In genomic region chr15:74200394-74200793, GRCh38 we compare ENCODE assay signal across 1 cellular context.
A peak's percentile ranks its signal among the peaks of the same experiment; 100 is the strongest.
TF ChIP-seq lines count a peak whose summit lies in the region.

No MANE protein-coding gene starts in this region.

TF ChIP-seq in GM12878, 131 proteins besides CTCF, POLR2A, EP300 and RAD21:
- peak; percentile 33; the same call in 1 of the 2 replicates for TF ChIP-seq NFIC (IDR thresholded peaks at IDR 0.05; ENCODE audit: low read depth, low read length)
- 0 out of 4 replicates have a peak, but pooled peaks of 1 of the 2 experiments have one; percentile 24 for TF ChIP-seq CEBPB (IDR thresholded peaks at IDR 0.05; ENCODE audit: borderline replicate concordance in 1 of 2, low read depth in 2 of 2, low read length in 2 of 2)
- peak; percentile 28 for TF ChIP-seq JUNB (IDR thresholded peaks at IDR 0.05)
- no peak for TF ChIP-seq POLR2AphosphoS5 (IDR thresholded peaks at IDR 0.05; ENCODE audit: low read length)
- TF ChIP-seq ZNF622 (IDR thresholded peaks at IDR 0.05), result no peak
- peak; percentile 22; the same call in 1 of the 2 replicates for TF ChIP-seq RUNX3 (IDR thresholded peaks at IDR 0.05; ENCODE audit: low read length)
- no peak for TF ChIP-seq RAD51 (IDR thresholded peaks at IDR 0.05)
- TF ChIP-seq MTA3 (IDR thresholded peaks at IDR 0.05; ENCODE audit: borderline replicate concordance, low read length), result no peak
